ENCODE assay signal across 16 cellular contexts in the genomic region with DNA sequence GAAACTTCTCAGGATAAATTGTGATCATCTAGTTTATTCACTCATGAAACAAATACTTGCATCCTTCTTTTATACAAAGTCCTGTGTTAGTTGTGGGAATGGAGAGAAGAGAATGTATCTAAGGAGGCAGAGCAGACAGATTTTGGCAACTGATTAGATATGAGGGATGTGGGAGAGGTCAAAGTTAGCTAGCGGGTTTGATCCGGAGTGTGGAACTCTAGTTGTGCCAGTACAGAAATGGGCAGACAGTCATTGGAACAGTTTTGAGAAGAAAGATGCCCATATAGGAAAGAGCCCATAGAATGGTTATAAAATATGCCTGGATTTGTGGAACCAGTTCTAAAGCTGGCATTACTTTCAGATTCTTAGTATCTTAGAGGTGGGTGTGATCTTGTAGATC.
"Had no signal": no experiment of that assay in that cellular context is flagged by ENCODE, and none has a peak within 500 bp of the region (broad histone marks: within the 10 kb centered on the region; RNA-seq: fewer than 3 reads in every experiment).

No MANE protein-coding gene starts in this region.

- DNase-seq: activated effector memory CD4-positive, alpha-beta T cell treated with Interleukin-2 at 50 U/mL for 16 hours; activated T-cell treated with anti-CD3 and anti-CD28 coated beads, Interleukin-2, amount 50 U/mL, for 1 hour; amygdala; brain microvascular endothelial cell; dorsolateral prefrontal cortex; foreskin melanocyte; heart right ventricle; kidney; posterior cingulate gyrus; tibial artery had no signal

- H3K27me3 ChIP-seq: brain microvascular endothelial cell, dorsolateral prefrontal cortex, heart right ventricle, neutrophil, tibial artery had no signal

- H3K4me3 ChIP-seq: dorsolateral prefrontal cortex, heart right ventricle, skin epidermis, tibial artery had no signal

- H3K27ac ChIP-seq: dorsolateral prefrontal cortex, neutrophil, skin epidermis, tibial artery had no signal

- H3K9me3 Mint-ChIP-seq: mesothelial cell of epicardium; T-helper 2 cell treated with Interferon-gamma antibody and Interleukin-4, amounts not matched to agents 5 μg/mL and 100 μg/mL, for 36 hours had no signal

- H3K36me3 Mint-ChIP-seq: activated naive CD4-positive, alpha-beta T cell treated with anti-CD3 and anti-CD28 coated beads, Interleukin-2, amount 50 U/mL, for 72 hours had no signal

- H3K27ac Mint-ChIP-seq: mesothelial cell of epicardium; T-helper 2 cell treated with Interferon-gamma antibody and Interleukin-4, amounts not matched to agents 5 μg/mL and 100 μg/mL, for 36 hours had no signal

- H3K4me3 Mint-ChIP-seq: mesothelial cell of epicardium; T-helper 2 cell treated with Interferon-gamma antibody and Interleukin-4, amounts not matched to agents 5 μg/mL and 100 μg/mL, for 36 hours had no signal

- H3K9me3 ChIP-seq: heart right ventricle, neutrophil, tibial artery had no signal

- ATAC-seq: activated CD4-positive, CD25-positive, alpha-beta regulatory T cell treated with anti-CD3 and anti-CD28 coated beads, Interleukin-2, amount 50 U/mL, for 24 hours; activated naive CD4-positive, alpha-beta T cell treated with anti-CD3 and anti-CD28 coated beads, Interleukin-2, amount 50 U/mL, for 72 hours had no signal

- H3K36me3 ChIP-seq: neutrophil, tibial artery had no signal

- FAIRE-seq: kidney had no signal
